In genomic region chr2:222936705-222937104, GRCh38 we compare ENCODE assay signal across 8 cellular contexts.
"Had no signal": no experiment of that assay in that cellular context is flagged by ENCODE, and none has a peak within 500 bp of the region (broad histone marks: within the 10 kb centered on the region; RNA-seq: fewer than 3 reads in every experiment).

No MANE protein-coding gene starts in this region.

- H3K27ac Mint-ChIP-seq: GM23338, HFFc6 had no signal

- H3K9me3 ChIP-seq: HAP-1 had no signal

- H3K9me3 Mint-ChIP-seq: HFFc6 had no signal

- DNase-seq: H7, HFFc6, IMR-90, Karpas-422, KBM-7 had no signal

- H3K4me3 Mint-ChIP-seq: GM23338, HFFc6 had no signal

- FAIRE-seq: H1 had no signal

- H3K4me3 ChIP-seq: GM23338, HAP-1 had no signal

- H3K4me1 ChIP-seq: HAP-1 had no signal
